ENCODE assay signal across 10 cellular contexts in the genomic region with DNA sequence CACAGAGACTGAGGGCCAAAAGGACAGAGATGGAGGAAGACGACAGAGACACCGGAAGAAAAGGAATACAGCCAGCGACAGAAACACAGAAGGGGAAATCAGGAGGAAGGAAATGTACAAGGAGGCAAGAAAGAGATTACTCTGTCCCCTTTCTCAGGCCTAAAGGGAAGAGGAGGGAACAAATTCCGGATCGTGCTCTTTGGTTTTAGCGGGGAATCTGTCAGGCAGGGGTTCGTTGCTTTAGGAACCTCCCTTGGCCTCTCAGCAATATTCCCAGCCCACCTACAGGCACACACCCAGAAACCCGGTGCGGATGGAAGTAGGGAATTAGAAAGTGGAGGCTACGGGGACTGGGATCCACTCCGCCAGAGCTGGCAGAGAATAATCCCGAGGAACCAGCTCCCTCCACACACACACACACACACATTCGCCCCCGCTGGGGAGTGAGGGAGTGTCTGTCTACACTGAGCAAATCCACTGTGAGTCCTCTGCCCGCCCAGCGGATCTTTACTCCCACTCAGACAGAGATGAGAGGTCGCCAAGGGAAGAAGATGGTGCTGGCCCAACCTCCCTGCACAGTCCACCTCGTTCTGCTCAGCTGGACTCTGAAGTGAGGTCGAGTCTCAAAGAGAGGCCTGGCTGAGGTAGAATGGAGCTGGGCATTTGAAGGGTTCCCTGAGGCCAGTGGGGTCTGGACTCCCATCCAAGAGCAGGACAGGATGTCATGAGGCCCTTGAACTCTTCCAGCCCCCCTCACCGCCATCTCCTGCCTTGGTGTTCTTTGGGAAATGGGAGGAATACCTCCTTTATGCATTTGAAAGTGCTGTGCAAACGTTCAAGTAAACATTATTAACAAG. TPM values are rescaled to one million over a fixed set of nuclear protein-coding genes. Genes with fewer than 3 reads are reported as not detected.
A peak's percentile ranks its signal among the peaks of the same experiment; 100 is the strongest.
DNase-seq lines count a peak whose midpoint lies in the region; ATAC-seq, FAIRE-seq and TF ChIP-seq lines count a peak whose summit lies in the region.
"Had no signal": no experiment of that assay in that cellular context is flagged by ENCODE, and none has a peak within 500 bp of the region (broad histone marks: within the 10 kb centered on the region; RNA-seq: fewer than 3 reads in every experiment).

No MANE protein-coding gene starts in this region.

- peak overlapping the region; percentile 71 for H3K4me2 ChIP-seq in HepG2 (ENCODE audit: low read depth, low read length)

- intact Hi-C loops in HepG2 (cut with micrococcal nuclease; ENCODE audit: unreplicated experiment), result no loop called here

- no peaks in the 10 kb centered on the region for H4K20me1 ChIP-seq in HepG2 (ENCODE audit: insufficient read depth, low read length)

- TF ChIP-seq RAD21 in HepG2 (CRISPR knock-in tag; IDR thresholded peaks at IDR 0.05), result no peak

- H2AFZ ChIP-seq in HepG2 (ENCODE audit: low read length), result no peak overlapping the region

- H3K9me3 ChIP-seq in HepG2 (ENCODE audit: low read length), result no peaks in the 10 kb centered on the region
- H3K9me3 ChIP-seq in subcutaneous abdominal adipose tissue (ENCODE audit: control insufficient read depth in 5 of 5, low read length in 5 of 5), result no peaks in the 10 kb centered on the region

- no peak for FAIRE-seq in HepG2 (lab: Jason Lieb, UNC)

- in situ Hi-C loops in HepG2 (cut with HindIII; ENCODE audit: extremely low pct_ligation_motif_present, low pct_unique_long_range_greater_than_20kb), result no loop called here

- H3K4me1 ChIP-seq in HepG2 (ENCODE audit: insufficient read depth, low read length), result peaks cover 24% of the 10 kb centered on the region
- peaks cover 0 to 56% (median 24%) of the 10 kb centered on the region in 5 donors for H3K4me1 ChIP-seq in subcutaneous abdominal adipose tissue (ENCODE audit: control insufficient read depth in 5 of 5, insufficient read depth in 5 of 5, low read length in 5 of 5)

- H3K4me1 Mint-ChIP-seq in activated T-cell treated with anti-CD3 and anti-CD28 coated beads, Interleukin-2, amount 50 U/mL, for 72 hours (ENCODE audit: low read depth), result peaks cover 16% of the 10 kb centered on the region
- peaks cover 49% of the 10 kb centered on the region for H3K4me1 Mint-ChIP-seq in WTC11

- POLR2A ChIA-PET in WTC11 (lab: Charles Lee) (no interaction called here), HepG2 (lab: Yijun Ruan, JAX) (no interaction called here)

- H3K27ac Mint-ChIP-seq in activated T-cell treated with anti-CD3 and anti-CD28 coated beads, Interleukin-2, amount 50 U/mL, for 72 hours, result no peak overlapping the region
- H3K27ac Mint-ChIP-seq in WTC11, result no peak overlapping the region

- H3K4me3 ChIP-seq in HepG2 (replicated peaks in 1 of 3; ENCODE audit: insufficient read depth in 1 of 3, low read depth in 2 of 3, low read length in 3 of 3) (peak overlapping the region in 2 of 3 experiments; percentile 43 to 68; a peak in 4 of 6 replicates), subcutaneous abdominal adipose tissue (ENCODE audit: low read depth in 1 of 5, low read length in 5 of 5) (peak overlapping the region in 4 of 5 donors; percentile 38 to 55 (median 50))

- no peak for ATAC-seq in activated T-cell treated with anti-CD3 and anti-CD28 coated beads, Interleukin-2, amount 50 U/mL, for 72 hours (replicated peaks in 1 of 2)
- ATAC-seq in WTC11, result no peak
- ATAC-seq in HepG2, result peak; percentile 16
- ATAC-seq in GM19397 (IDR thresholded peaks at IDR 0.05; ENCODE audit: unreplicated experiment), result no peak
- no peak for ATAC-seq in GM18873 (IDR thresholded peaks at IDR 0.05; ENCODE audit: low FRiP score, unreplicated experiment)
- ATAC-seq in HG03039 (IDR thresholded peaks at IDR 0.05; ENCODE audit: unreplicated experiment), result no peak

- H3K36me3 ChIP-seq in HepG2 (replicated peaks in 1 of 2; ENCODE audit: control insufficient read depth in 1 of 2, insufficient read depth in 2 of 2, low read length in 2 of 2) (no peaks in the 10 kb centered on the region), subcutaneous abdominal adipose tissue (ENCODE audit: control insufficient read depth in 5 of 5, insufficient read depth in 5 of 5, low read length in 5 of 5) (peaks cover 0 to 9% (median 0%) of the 10 kb centered on the region in 5 donors)

- BruUV-seq in HepG2 (replicated peaks; lab: Mats Ljungman, UMichigan), result no TSS peak

- H3K9ac ChIP-seq in HepG2 (ENCODE audit: insufficient read depth, low read depth, low read length) (no peak overlapping the region), subcutaneous abdominal adipose tissue (ENCODE audit: low read length in 5 of 5) (peak overlapping the region in 2 of 5 donors; percentile 9 to 58)

- peak overlapping the region; percentile 11 to 62 for H3K4me3 Mint-ChIP-seq in activated T-cell treated with anti-CD3 and anti-CD28 coated beads, Interleukin-2, amount 50 U/mL, for 72 hours
- peak overlapping the region; percentile 63 for H3K4me3 Mint-ChIP-seq in WTC11

- no peak for TF ChIP-seq EP300 in HepG2 (IDR thresholded peaks at IDR 0.05; ENCODE audit: low read depth in 2 of 2, low read length in 2 of 2)
- no peak for TF ChIP-seq EP300 in HepG2 (CRISPR knock-in tag; IDR thresholded peaks at IDR 0.05; ENCODE audit: borderline replicate concordance)

- CTCF ChIA-PET in WTC11 (lab: Charles Lee) (interaction anchor here (0.5 to 3.9 kb wide), 6 partner anchors 10 to 224 kb away, joined by 3 to 25 read pairs (median 3); no protein-coding TSS in a partner anchor), HepG2 (lab: Yijun Ruan, JAX; ENCODE audit: low intra/inter-chr PET ratio, low total read pairs) (no interaction called here)

- H3K27me3 ChIP-seq in HepG2 (ENCODE audit: control insufficient read depth in 1 of 2, insufficient read depth in 2 of 2, low read length in 2 of 2) (peaks cover 21 to 90% of the 10 kb centered on the region in 2 experiments), subcutaneous abdominal adipose tissue (ENCODE audit: control insufficient read depth in 5 of 5, insufficient read depth in 4 of 5, low read length in 5 of 5) (peaks cover 67 to 86% (median 82%) of the 10 kb centered on the region in 5 donors)

- H3K79me2 ChIP-seq in HepG2 (ENCODE audit: insufficient read depth, low read length), result no peaks in the 10 kb centered on the region

- H3K27ac ChIP-seq in HepG2 (ENCODE audit: extremely low read length, insufficient read depth, low read length), result no peak overlapping the region
- no peak overlapping the region for H3K27ac ChIP-seq in subcutaneous abdominal adipose tissue (ENCODE audit: low read depth, low read length)

- TF ChIP-seq POLR2A in HepG2 (IDR thresholded peaks at IDR 0.05; ENCODE audit: insufficient read depth in 1 of 2, low read depth in 2 of 2, low read length in 2 of 2), result no peak

- TF ChIP-seq CTCF in WTC11 (IDR thresholded peaks at IDR 0.05), result no peak
- no peak for TF ChIP-seq CTCF in HepG2 (CRISPR knock-in tag; IDR thresholded peaks at IDR 0.05)

- H3K9me3 Mint-ChIP-seq in activated T-cell treated with anti-CD3 and anti-CD28 coated beads, Interleukin-2, amount 50 U/mL, for 72 hours, result no peaks in the 10 kb centered on the region
- no peaks in the 10 kb centered on the region for H3K9me3 Mint-ChIP-seq in WTC11

- no peak for DNase-seq in activated T-cell treated with anti-CD3 and anti-CD28 coated beads, Interleukin-2, amount 50 U/mL, for 72 hours
- no peak for DNase-seq in activated T-cell treated with anti-CD3 and anti-CD28 coated beads for 4 hours
- DNase-seq in WTC11 (ENCODE audit: low spot score), result no peak
- no peak for DNase-seq in HepG2 (ENCODE audit: low spot score)
- DNase-seq: cortex of kidney, occipital lobe had no signal

- 14% methylated on average over 12 of the region's 21 CpGs for WGBS in HepG2 (ENCODE audit: low lambda C conversion rate)

- H3K27me3 Mint-ChIP-seq in activated T-cell treated with anti-CD3 and anti-CD28 coated beads, Interleukin-2, amount 50 U/mL, for 72 hours (ENCODE audit: low read depth), result peaks cover 56% of the 10 kb centered on the region
- H3K27me3 Mint-ChIP-seq in WTC11 (ENCODE audit: low read depth), result peaks cover 58% of the 10 kb centered on the region

- H3K36me3 Mint-ChIP-seq in activated T-cell treated with anti-CD3 and anti-CD28 coated beads, Interleukin-2, amount 50 U/mL, for 72 hours (ENCODE audit: insufficient read depth in 2 of 2), result peaks cover 0 to under 1% of the 10 kb centered on the region in 2 donors
- no peaks in the 10 kb centered on the region for H3K36me3 Mint-ChIP-seq in WTC11

RNA-seq across cellular contexts. Expression of a gene that starts 5.7 kb away (rescaled TPM):
- total RNA-seq in activated T-cell treated with anti-CD3 and anti-CD28 coated beads, Interleukin-2, amount 50 U/mL, for 72 hours, result under 1 TPM; 0.17 to 0.30 TPM
- 0.41 to 0.63 TPM (median 0.57 TPM) in 3 replicates for total RNA-seq in WTC11 (2021)
- not detected in 2 replicates for total RNA-seq in HepG2 (2016; rRNA removed; fragmentation: Illumina TruSeq; extraction: Trizol)
- not detected in 2 replicates for total RNA-seq in HepG2 (2016; cell fraction: cytosol; rRNA removed; fragmentation: Illumina TruSeq; extraction: Trizol; ENCODE audit: low read depth)
- total RNA-seq in HepG2 (2016; cell fraction: insoluble cytoplasmic fraction; rRNA removed; fragmentation: Illumina TruSeq; extraction: Trizol), result not detected in 2 replicates
- not detected in 2 replicates for total RNA-seq in HepG2 (2016; cell fraction: membrane; rRNA removed; fragmentation: Illumina TruSeq; extraction: Trizol)
- not detected in 2 replicates for total RNA-seq in HepG2 (2016; cell fraction: nucleus; rRNA removed; fragmentation: Illumina TruSeq; extraction: Trizol)
- polyA plus RNA-seq in HepG2 (2011; rRNA removed), result 0.05 and 0.07 TPM in 2 replicates
- polyA plus RNA-seq in HepG2 (2011; cell fraction: cytosol; rRNA removed), result 0.01 and 0.05 TPM in 2 replicates
- 0.09 and 0.10 TPM in 2 replicates for polyA plus RNA-seq in HepG2 (2011; cell fraction: nucleus; rRNA removed)
- polyA plus RNA-seq in HepG2 (2012), result 0.11 and 0.13 TPM in 2 replicates
- polyA plus RNA-seq in HepG2 (2016; cell fraction: cytosol; fragmentation: Illumina TruSeq; extraction: Trizol; ENCODE audit: low read depth), result not detected in 2 replicates
- not detected in 2 replicates for polyA plus RNA-seq in HepG2 (2016; cell fraction: insoluble cytoplasmic fraction; fragmentation: Illumina TruSeq; extraction: Trizol; ENCODE audit: low read depth)
- not detected in 2 replicates for polyA plus RNA-seq in HepG2 (2016; cell fraction: membrane; fragmentation: Illumina TruSeq; extraction: Trizol; ENCODE audit: low read depth)
- polyA plus RNA-seq in HepG2 (2016; cell fraction: nucleus; fragmentation: Illumina TruSeq; extraction: Trizol; ENCODE audit: insufficient read depth, low read depth), result not detected in 2 replicates
- polyA minus RNA-seq in HepG2 (2011; rRNA and poly(A)+ RNA removed; ENCODE audit: low replicate concordance), result 0.26 TPM in 1 of 2 replicates, not detected in the other
- not detected in 2 replicates for polyA minus RNA-seq in HepG2 (2011; cell fraction: cytosol; rRNA and poly(A)+ RNA removed)
- not detected in 2 replicates for polyA minus RNA-seq in HepG2 (2011; cell fraction: nucleus; rRNA and poly(A)+ RNA removed)

RNA-seq across cellular contexts. Expression of a gene that starts 36.5 kb away (rescaled TPM):
- not detected for total RNA-seq in activated T-cell treated with anti-CD3 and anti-CD28 coated beads, Interleukin-2, amount 50 U/mL, for 72 hours
- total RNA-seq in WTC11 (2021), result not detected in 3 replicates
- total RNA-seq in HepG2 (2016; rRNA removed; fragmentation: Illumina TruSeq; extraction: Trizol), result 0.24 TPM in 1 of 2 replicates, not detected in the other
- not detected in 2 replicates for total RNA-seq in HepG2 (2016; cell fraction: cytosol; rRNA removed; fragmentation: Illumina TruSeq; extraction: Trizol; ENCODE audit: low read depth)
- 0.25 and 0.35 TPM in 2 replicates for total RNA-seq in HepG2 (2016; cell fraction: insoluble cytoplasmic fraction; rRNA removed; fragmentation: Illumina TruSeq; extraction: Trizol)
- not detected in 2 replicates for total RNA-seq in HepG2 (2016; cell fraction: membrane; rRNA removed; fragmentation: Illumina TruSeq; extraction: Trizol)
- not detected in 2 replicates for total RNA-seq in HepG2 (2016; cell fraction: nucleus; rRNA removed; fragmentation: Illumina TruSeq; extraction: Trizol)
- 1.6 TPM in 2 replicates for polyA plus RNA-seq in HepG2 (2011; rRNA removed)
- 1.1 and 2.0 TPM in 2 replicates for polyA plus RNA-seq in HepG2 (2011; cell fraction: cytosol; rRNA removed)
- 0.64 and 0.80 TPM in 2 replicates for polyA plus RNA-seq in HepG2 (2011; cell fraction: nucleus; rRNA removed)
- 2.0 and 2.5 TPM in 2 replicates for polyA plus RNA-seq in HepG2 (2012)
- 0.17 and 0.35 TPM in 2 replicates for polyA plus RNA-seq in HepG2 (2016; cell fraction: cytosol; fragmentation: Illumina TruSeq; extraction: Trizol; ENCODE audit: low read depth)
- 0.29 TPM in 1 of 2 replicates, not detected in the other for polyA plus RNA-seq in HepG2 (2016; cell fraction: insoluble cytoplasmic fraction; fragmentation: Illumina TruSeq; extraction: Trizol; ENCODE audit: low read depth)
- 0.27 and 0.50 TPM in 2 replicates for polyA plus RNA-seq in HepG2 (2016; cell fraction: membrane; fragmentation: Illumina TruSeq; extraction: Trizol; ENCODE audit: low read depth)
- polyA plus RNA-seq in HepG2 (2016; cell fraction: nucleus; fragmentation: Illumina TruSeq; extraction: Trizol; ENCODE audit: insufficient read depth, low read depth), result not detected in 2 replicates
- 0.46 TPM in 1 of 2 replicates, not detected in the other for polyA minus RNA-seq in HepG2 (2011; rRNA and poly(A)+ RNA removed; ENCODE audit: low replicate concordance)
- 1.1 TPM in 1 of 2 replicates, not detected in the other for polyA minus RNA-seq in HepG2 (2011; cell fraction: cytosol; rRNA and poly(A)+ RNA removed)
- polyA minus RNA-seq in HepG2 (2011; cell fraction: nucleus; rRNA and poly(A)+ RNA removed), result not detected in 2 replicates
- total RNA-seq: occipital lobe had no signal
